Comparison of ENCODE assay signal across 26 cellular contexts in the genomic region with DNA sequence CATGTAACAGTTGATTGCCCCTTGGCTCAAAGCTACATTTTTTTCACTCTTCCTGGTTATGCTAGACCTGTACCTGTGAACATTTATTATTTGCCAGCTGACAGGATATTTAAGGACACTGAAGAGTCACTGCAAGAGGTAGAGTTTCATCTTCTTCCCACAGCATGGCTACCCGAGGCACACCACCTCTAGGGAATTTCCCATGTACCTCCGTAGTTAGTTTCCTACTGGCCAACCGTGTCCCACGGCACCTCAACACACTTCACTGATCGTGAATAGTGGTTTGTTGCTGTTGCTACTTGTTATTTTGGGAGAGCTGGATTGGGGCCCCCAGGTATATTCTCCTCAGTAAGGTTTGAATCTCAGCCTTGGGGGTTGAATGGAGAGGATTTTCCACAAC.
"Had no signal": no experiment of that assay in that cellular context is flagged by ENCODE, and none has a peak within 500 bp of the region (broad histone marks: within the 10 kb centered on the region; RNA-seq: fewer than 3 reads in every experiment).

No MANE protein-coding gene starts in this region.

- ATAC-seq: activated CD4-positive, CD25-positive, alpha-beta regulatory T cell treated with anti-CD3 and anti-CD28 coated beads, Interleukin-2, amount 50 U/mL, for 24 hours; activated CD8-positive, alpha-beta T cell treated with anti-CD3 and anti-CD28 coated beads for 36 hours; Panc1; Right ventricle myocardium inferior had no signal

- H3K4me2 ChIP-seq: SK-N-SH had no signal

- H3K9ac ChIP-seq: SK-N-SH had no signal

- DNase-seq: activated CD4-positive, alpha-beta T cell treated with anti-CD3 and anti-CD28 coated beads for 4 hours; activated CD8-positive, alpha-beta memory T cell treated with anti-CD3 and anti-CD28 coated beads, Interleukin-2, amount 50 U/mL, for 48 hours; activated CD8-positive, alpha-beta T cell treated with anti-CD3 and anti-CD28 coated beads for 36 hours; activated naive CD4-positive, alpha-beta T cell treated with anti-CD3 and anti-CD28 coated beads, Interleukin-2, amount 50 U/mL, for 16 hours; activated naive CD8-positive, alpha-beta T cell treated with anti-CD3 and anti-CD28 coated beads, Interleukin-2, amount 10 ng/mL, durations not matched to agents 7 days and 5 days; activated T-cell treated with anti-CD3 and anti-CD28 coated beads, Interleukin-2, amount 50 U/mL, for 1 hour; adrenal gland; anterior cingulate cortex; caudate nucleus; Kasumi-1; NCI-H1048; NCI-H146; NCI-H187 treated with DMSO at 0.1 percent for 48 hours; NCI-H2081 treated with DMSO at 0.1 percent for 48 hours; NCI-H226; NCI-H526; NCI-H774; RPMI8226; SJCRH30; SK-N-SH; T-helper 1 cell had no signal

- H3K27ac ChIP-seq: adrenal gland, breast epithelium, coronary artery, SJCRH30 had no signal

- H3K36me3 ChIP-seq: adrenal gland, breast epithelium, SJCRH30 had no signal

- H3K27me3 ChIP-seq: adrenal gland, breast epithelium, SJCRH30 had no signal

- H3K4me1 ChIP-seq: adrenal gland, breast epithelium, SJCRH30 had no signal

- H3K4me3 ChIP-seq: adrenal gland, breast epithelium, coronary artery, SJCRH30 had no signal

- H3K9me3 ChIP-seq: adrenal gland, breast epithelium, SJCRH30, SK-N-SH had no signal
